ENCODE assay signal across 1 cellular context in the genomic region with DNA sequence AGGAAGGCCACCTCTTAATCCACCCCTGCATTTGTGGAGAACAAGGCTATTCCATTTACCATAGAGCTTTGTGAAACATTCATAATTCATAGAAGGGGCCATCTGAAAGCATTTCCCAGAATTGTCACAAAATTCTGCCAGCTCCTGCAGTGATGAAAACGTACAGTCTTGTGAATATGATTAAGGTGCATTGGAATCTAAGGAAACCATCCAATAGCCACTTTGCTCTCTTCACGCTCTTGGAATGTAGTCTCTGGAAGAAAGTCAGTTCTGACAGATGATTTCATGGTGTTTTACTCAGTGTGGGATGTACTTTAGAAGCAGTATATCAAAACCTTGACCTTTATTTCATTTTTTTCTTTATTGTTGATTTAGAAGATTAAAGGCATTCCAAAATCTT.
TF ChIP-seq lines count a peak whose summit lies in the region.

No MANE protein-coding gene starts in this region.

TF ChIP-seq in SK-N-SH, 30 proteins besides CTCF, POLR2A, EP300 and RAD21 (continued from another document):
- no peak for TF ChIP-seq MXI1 (IDR thresholded peaks at IDR 0.05; ENCODE audit: low read depth, low read length)
- TF ChIP-seq JUND (IDR thresholded peaks at IDR 0.05), result peak; percentile 92
- no peak for TF ChIP-seq FOXJ3 (CRISPR knock-in tag; IDR thresholded peaks at IDR 0.05)
- TF ChIP-seq RCOR1 (IDR thresholded peaks at IDR 0.05; ENCODE audit: low read length), result no peak
- no peak for TF ChIP-seq CHD2 (IDR thresholded peaks at IDR 0.05; ENCODE audit: low read length, partially characterized antibody)
- TF ChIP-seq, protein P1, sequence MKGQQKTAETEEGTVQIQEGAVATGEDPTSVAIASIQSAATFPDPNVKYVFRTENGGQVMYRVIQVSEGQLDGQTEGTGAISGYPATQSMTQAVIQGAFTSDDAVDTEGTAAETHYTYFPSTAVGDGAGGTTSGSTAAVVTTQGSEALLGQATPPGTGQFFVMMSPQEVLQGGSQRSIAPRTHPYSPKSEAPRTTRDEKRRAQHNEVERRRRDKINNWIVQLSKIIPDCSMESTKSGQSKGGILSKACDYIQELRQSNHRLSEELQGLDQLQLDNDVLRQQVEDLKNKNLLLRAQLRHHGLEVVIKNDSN (IDR thresholded peaks at IDR 0.05; ENCODE audit: borderline replicate concordance, low read depth), result no peak
- peak; percentile 92 for TF ChIP-seq FOXM1 (IDR thresholded peaks at IDR 0.05; ENCODE audit: low read depth)
- TF ChIP-seq TCF12 (IDR thresholded peaks at IDR 0.05), result peak; percentile 96
- peak; percentile 86 for TF ChIP-seq NFIC (IDR thresholded peaks at IDR 0.05; ENCODE audit: borderline replicate concordance)
- TF ChIP-seq SIN3A (IDR thresholded peaks at IDR 0.05; ENCODE audit: borderline replicate concordance, low read depth, low read length), result no peak
- TF ChIP-seq POLR2AphosphoS5 (IDR thresholded peaks at IDR 0.05; ENCODE audit: low read depth, low read length), result peak; percentile 69; the same call in 1 of the 2 replicates
- no peak for TF ChIP-seq EZH2phosphoT487 (IDR thresholded peaks at IDR 0.05; ENCODE audit: borderline replicate concordance, low read depth)
- TF ChIP-seq NRF1 (IDR thresholded peaks at IDR 0.05; ENCODE audit: low read depth, low read length), result no peak
TF ChIP-seq in SK-N-SH: peak in this region for 12.
